1 cellular context compared by ENCODE assay signal in the genomic region with DNA sequence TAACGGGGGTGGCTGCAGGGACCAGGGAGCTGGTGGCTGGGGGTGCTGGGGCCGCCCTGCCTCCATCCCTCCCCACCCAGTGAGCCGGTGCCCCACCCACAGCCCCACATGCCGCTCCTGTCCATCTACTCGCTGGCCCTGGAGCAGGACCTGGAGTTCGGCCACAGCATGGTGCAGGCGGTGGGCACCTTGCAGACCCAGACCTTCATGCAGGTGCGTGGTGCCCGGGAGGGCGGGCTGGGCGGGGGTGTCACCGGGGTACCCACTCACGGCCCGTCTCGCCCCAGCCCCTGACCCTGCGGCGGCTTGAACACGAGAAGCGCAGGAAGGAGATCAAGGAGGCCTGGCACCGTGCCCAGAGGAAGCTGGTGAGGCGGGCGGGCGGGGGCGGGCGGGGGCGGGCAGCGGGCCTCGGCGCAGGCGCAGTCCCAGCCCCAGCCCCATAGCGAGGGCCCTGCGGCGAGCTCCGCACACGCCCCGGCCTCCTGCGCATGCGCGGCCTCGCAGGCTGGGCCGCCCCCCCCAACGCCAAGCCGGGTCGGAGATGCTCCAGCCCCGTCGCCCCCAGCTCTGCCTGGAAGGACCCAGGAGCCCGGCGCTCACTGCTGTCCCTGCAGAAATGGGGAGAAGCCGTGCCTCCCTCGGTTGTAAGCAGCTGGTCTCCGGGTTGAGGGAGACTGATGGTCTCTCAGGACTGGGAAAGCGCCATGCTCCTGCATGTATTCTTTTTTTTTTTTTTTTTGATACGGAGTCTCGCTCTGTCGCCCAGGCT.
TF ChIP-seq lines count a peak whose summit lies in the region.

No MANE protein-coding gene starts in this region.

TF ChIP-seq in GM12878, 131 proteins besides CTCF, POLR2A, EP300 and RAD21 (continued from another document):
- TF ChIP-seq HSF1 (IDR thresholded peaks at IDR 0.05; ENCODE audit: low read depth, low read length), result no peak
